Comparison of ENCODE assay signal across 17 cellular contexts in genomic region chr3:141391298-141392017, GRCh38. TPM values are rescaled to one million over a fixed set of nuclear protein-coding genes. Genes with fewer than 3 reads are reported as not detected.
DNase-seq lines count a peak whose midpoint lies in the region; ATAC-seq and TF ChIP-seq lines count a peak whose summit lies in the region.
"Had no signal": no experiment of that assay in that cellular context is flagged by ENCODE, and none has a peak within 500 bp of the region (broad histone marks: within the 10 kb centered on the region; RNA-seq: fewer than 3 reads in every experiment).

No MANE protein-coding gene starts in this region.

- ATAC-seq in GM21786 (IDR thresholded peaks at IDR 0.05; ENCODE audit: unreplicated experiment) (peak; percentile 35), lower lobe of right lung (peak; percentile 79 to 81)
- ATAC-seq in CD8-positive, alpha-beta T cell, result no peak
- ATAC-seq: Right ventricle myocardium inferior had no signal

- H3K27me3 ChIP-seq in DOHH2 (ENCODE audit: control insufficient read depth, low read length) (no peaks in the 10 kb centered on the region), lower lobe of right lung (ENCODE audit: low read depth) (no peaks in the 10 kb centered on the region)
- H3K27me3 ChIP-seq in CD8-positive, alpha-beta T cell (ENCODE audit: insufficient read depth, low read length), result no peaks in the 10 kb centered on the region

- CTCF ChIA-PET in CD8-positive, alpha-beta T cell (lab: Charles Lee), result interaction anchor here (0.9 to 1.5 kb wide), 4 partner anchors 10 to 31 kb away, joined by 3 to 4 read pairs (median 3); no protein-coding TSS in a partner anchor

- peaks cover 3% of the 10 kb centered on the region for H3K36me3 Mint-ChIP-seq in CD8-positive, alpha-beta T cell

- H3K27ac Mint-ChIP-seq in CD8-positive, alpha-beta T cell, result no peak overlapping the region
- H3K27ac Mint-ChIP-seq: T-helper 2 cell treated with Interferon-gamma antibody and Interleukin-4, amounts not matched to agents 5 μg/mL and 100 μg/mL, for 36 hours had no signal

- H3K27me3 Mint-ChIP-seq in CD8-positive, alpha-beta T cell (ENCODE audit: low read depth), result no peaks in the 10 kb centered on the region

- TF ChIP-seq CTCF in DOHH2 (IDR thresholded peaks at IDR 0.05; ENCODE audit: low read depth, low read length, poor library complexity, severe bottlenecking) (no peak), lower lobe of right lung (IDR thresholded peaks at IDR 0.05) (no peak)
- no peak for TF ChIP-seq CTCF in CD8-positive, alpha-beta T cell (IDR thresholded peaks at IDR 0.05)

- intact Hi-C loops in lower lobe of right lung (cut with DNase I), result no loop called here
- intact Hi-C loops in CD8-positive, alpha-beta T cell (cut with DNase I, micrococcal nuclease), result no loop called here

- H3K79me2 ChIP-seq in DOHH2 (ENCODE audit: control insufficient read depth, low read length), result peaks cover 10% of the 10 kb centered on the region

- H3F3A ChIP-seq in DOHH2 (ENCODE audit: control insufficient read depth, insufficient read depth), result peaks cover 7% of the 10 kb centered on the region; the same call in 1 of the 2 replicates

- DNase-seq in amniotic epithelial cell (ENCODE audit: low read depth) (peak; percentile 64), lower lobe of right lung (no peak), NCI-H226 (no peak), NCI-H510A treated with DMSO at 0.1 percent for 48 hours (lab: John Stamatoyannopoulos, UW) (no peak), NCI-H1930 (lab: John Stamatoyannopoulos, UW) (no peak)
- DNase-seq in CD8-positive, alpha-beta T cell, result no peak
- DNase-seq: activated CD4-positive, alpha-beta T cell treated with anti-CD3 and anti-CD28 coated beads, Interleukin-2, amount 50 U/mL, for 4 hours; activated naive CD4-positive, alpha-beta T cell treated with Interleukin-2 at 50 U/mL for 16 hours; DMS79; Kasumi-1; kidney; NCI-H187 treated with DMSO at 0.1 percent for 48 hours; NCI-H748 treated with DMSO at 0.1 percent for 48 hours had no signal

- H3K4me1 ChIP-seq in DOHH2 (ENCODE audit: control insufficient read depth, low read length) (peaks cover 48% of the 10 kb centered on the region), lower lobe of right lung (peaks cover 11% of the 10 kb centered on the region)
- no peaks in the 10 kb centered on the region for H3K4me1 ChIP-seq in CD8-positive, alpha-beta T cell (ENCODE audit: insufficient read depth, low read length)

- H3K9me3 Mint-ChIP-seq in CD8-positive, alpha-beta T cell, result peaks cover 4% of the 10 kb centered on the region

- no peaks in the 10 kb centered on the region for H3K9me2 ChIP-seq in DOHH2 (replicated peaks; ENCODE audit: control insufficient read depth, low read length)

- H3K36me3 ChIP-seq in DOHH2 (ENCODE audit: control insufficient read depth, low read length), result no peaks in the 10 kb centered on the region; the same call in 1 of the 2 replicates
- peaks cover 3% of the 10 kb centered on the region for H3K36me3 ChIP-seq in lower lobe of right lung
- H3K36me3 ChIP-seq in CD8-positive, alpha-beta T cell (ENCODE audit: insufficient read depth, low read length), result no peaks in the 10 kb centered on the region

- no peaks in the 10 kb centered on the region for H3K9me3 ChIP-seq in DOHH2 (ENCODE audit: control insufficient read depth, insufficient read depth, low read length)
- H3K9me3 ChIP-seq in lower lobe of right lung, result no peaks in the 10 kb centered on the region
- no peaks in the 10 kb centered on the region for H3K9me3 ChIP-seq in CD8-positive, alpha-beta T cell (ENCODE audit: low read length)

- POLR2A ChIA-PET in CD8-positive, alpha-beta T cell (lab: Charles Lee), result no interaction called here

- H3K4me1 Mint-ChIP-seq in CD8-positive, alpha-beta T cell (ENCODE audit: low read depth), result peaks cover 11% of the 10 kb centered on the region

- no peaks in the 10 kb centered on the region for H4K20me1 ChIP-seq in DOHH2 (ENCODE audit: control insufficient read depth, insufficient read depth, low read depth, low read length)

- 0 out of 2 replicates have a peak overlapping the region, but pooled peaks have one; percentile 2 for H3K4me2 ChIP-seq in DOHH2 (ENCODE audit: low read length)

- no peak overlapping the region for H3K4me3 Mint-ChIP-seq in CD8-positive, alpha-beta T cell
- H3K4me3 Mint-ChIP-seq: T-helper 2 cell treated with Interferon-gamma antibody and Interleukin-4, amounts not matched to agents 5 μg/mL and 100 μg/mL, for 36 hours had no signal

- H3K4me3 ChIP-seq in DOHH2 (ENCODE audit: low read length), result no peak overlapping the region
- no peak overlapping the region for H3K4me3 ChIP-seq in lower lobe of right lung
- no peak overlapping the region for H3K4me3 ChIP-seq in CD8-positive, alpha-beta T cell (ENCODE audit: low read depth, low read length)

- H3K27ac ChIP-seq in DOHH2 (ENCODE audit: low read depth, low read length) (no peak overlapping the region), lower lobe of right lung (no peak overlapping the region)
- no peak overlapping the region for H3K27ac ChIP-seq in CD8-positive, alpha-beta T cell (ENCODE audit: low read depth, low read length)

RNA-seq across cellular contexts. Expression of gene ZBTB38, which starts 23.2 kb away (rescaled TPM):
- 89.6 TPM for total RNA-seq in lower lobe of right lung
- total RNA-seq in CD8-positive, alpha-beta T cell, result 10 to 100 TPM; 22.7 to 24.3 TPM
